In genomic region chr9:93224591-93224990, GRCh38 we compare ENCODE assay signal across 15 cellular contexts. TPM values are rescaled to one million over a fixed set of nuclear protein-coding genes. Genes with fewer than 3 reads are reported as not detected.
DNase-seq lines count a peak whose midpoint lies in the region; ATAC-seq and TF ChIP-seq lines count a peak whose summit lies in the region.
"Had no signal": no experiment of that assay in that cellular context is flagged by ENCODE, and none has a peak within 500 bp of the region (broad histone marks: within the 10 kb centered on the region; RNA-seq: fewer than 3 reads in every experiment).

No MANE protein-coding gene starts in this region.

- peaks cover 12% of the 10 kb centered on the region for H3K4me1 ChIP-seq in hepatocyte (ENCODE audit: insufficient read depth)

- no peak overlapping the region for H3K4me2 ChIP-seq in hepatocyte

- ATAC-seq in Right ventricle myocardium superior (ENCODE audit: poor library complexity) (peak; percentile 12), GM21786 (IDR thresholded peaks at IDR 0.05; ENCODE audit: unreplicated experiment) (no peak), GM21737 (IDR thresholded peaks at IDR 0.05; ENCODE audit: unreplicated experiment) (no peak)

- H3K9me3 ChIP-seq in hepatocyte (ENCODE audit: low read depth): no peaks in the 10 kb centered on the region
- H3K9me3 ChIP-seq: ovary, vagina had no signal

- no peak overlapping the region for H2AFZ ChIP-seq in hepatocyte

- H3K36me3 ChIP-seq in hepatocyte (replicated peaks; ENCODE audit: insufficient read depth, low read depth): no peaks in the 10 kb centered on the region
- H3K36me3 ChIP-seq: brain microvascular endothelial cell, ovary, vagina had no signal

- H3K79me2 ChIP-seq in hepatocyte: no peaks in the 10 kb centered on the region

- DNase-seq in Right ventricle myocardium superior (no peak), cardiac septum (ENCODE audit: low spot score) (no peak), NCI-H69 (lab: John Stamatoyannopoulos, UW) (peak; percentile 93), hepatocyte (ENCODE audit: low spot score) (peak; percentile 46), HCEC 1CT (no peak), KG1 (lab: John Stamatoyannopoulos, UW) (no peak)
- DNase-seq: activated effector memory CD4-positive, alpha-beta T cell treated with Interleukin-2 at 50 U/mL for 16 hours; brain microvascular endothelial cell; GOT3; NCI-H1417 treated with DMSO at 0.1 percent for 48 hours; ovary; stimulated activated CD4-positive, alpha-beta T cell treated with anti-CD3 and anti-CD28 coated beads, Interleukin-1b, Interleukin-23, amount 100 ng/mL, for 48 hours had no signal

- no peaks in the 10 kb centered on the region for H3K27me3 ChIP-seq in hepatocyte
- H3K27me3 ChIP-seq: brain microvascular endothelial cell, ovary, vagina had no signal

- 46% methylated on average over 2 of the region's 2 CpGs for WGBS in hepatocyte (ENCODE audit: low lambda C conversion rate, missing lambda C conversion rate)

- no peak for TF ChIP-seq CTCF in hepatocyte (IDR thresholded peaks at IDR 0.05; ENCODE audit: poor library complexity)

- intact Hi-C loops in Right ventricle myocardium superior (cut with DNase I) (no loop called here), cardiac septum (cut with DNase I) (no loop called here)

- H4K20me1 ChIP-seq in hepatocyte (ENCODE audit: insufficient read depth, poor library complexity, severe bottlenecking): no peaks in the 10 kb centered on the region

- H3K4me3 ChIP-seq in hepatocyte: no peak overlapping the region
- H3K4me3 ChIP-seq: ovary, vagina had no signal

- H3K9me2 ChIP-seq in hepatocyte (replicated peaks; ENCODE audit: insufficient read depth): no peaks in the 10 kb centered on the region

- H3K27ac ChIP-seq in hepatocyte: no peak overlapping the region
- H3K27ac ChIP-seq: brain microvascular endothelial cell, ovary, vagina had no signal

RNA-seq across cellular contexts. Expression of gene WNK2, which starts 40.7 kb away (rescaled TPM):
- total RNA-seq in Right ventricle myocardium superior (222 TPM), cardiac septum (123 TPM), hepatocyte (6.2 and 8.9 TPM in 2 replicates)
- polyA plus RNA-seq in hepatocyte: 13.5 and 19.9 TPM in 2 replicates

Comparison
In these comparisons a context has a peak if more than half of its experiments do, and no peak if none do; other contexts are left out.
1. DNase-seq: peak in NCI-H69 (single experiment) and hepatocyte (single experiment); none in Right ventricle myocardium superior (single experiment), cardiac septum (single experiment), HCEC 1CT (single experiment) and KG1 (single experiment).
2. RNA of gene WNK2, which starts 40.7 kb away (total RNA-seq): 222 TPM in Right ventricle myocardium superior (single experiment) and 123 TPM in cardiac septum (single experiment); 6.2 to 8.9 TPM in hepatocyte; every median in the first group is over 10 times any median in the second.